In the genomic region with DNA sequence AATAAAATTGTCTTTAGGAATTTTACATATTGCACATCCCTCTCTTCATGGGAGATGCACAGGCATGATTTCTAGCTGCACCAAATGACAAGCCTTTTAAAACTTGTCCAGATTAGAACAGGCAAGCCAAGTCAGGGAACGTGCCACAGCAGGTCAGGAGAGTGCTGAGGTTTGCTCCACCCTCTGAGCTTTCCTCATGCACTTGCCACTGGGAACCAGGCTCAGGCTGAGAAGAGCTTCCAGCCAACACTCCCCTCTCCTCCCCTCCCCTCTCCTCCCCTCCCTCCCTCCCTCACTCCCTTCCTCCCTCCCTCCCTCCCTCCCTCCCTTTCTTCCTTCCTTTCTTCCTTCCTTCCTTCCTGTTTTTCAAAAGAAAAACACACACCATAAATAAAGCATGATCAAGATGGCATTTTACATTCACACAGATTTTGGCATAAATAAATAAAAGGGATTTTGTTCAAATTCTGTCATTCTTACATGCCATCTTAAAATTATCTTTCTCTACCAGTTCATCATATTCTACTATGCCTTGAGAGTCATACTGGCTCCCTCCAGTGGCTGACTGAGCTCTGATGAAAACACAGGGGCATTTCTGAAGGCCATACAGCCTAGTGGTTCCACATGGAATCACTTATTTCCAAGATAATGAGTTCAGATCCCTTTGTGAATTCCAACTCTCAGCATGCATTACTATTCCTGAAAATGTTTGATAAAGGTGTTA, we compare ENCODE assay signal across 10 cellular contexts.
DNase-seq lines count a peak whose midpoint lies in the region; ATAC-seq and TF ChIP-seq lines count a peak whose summit lies in the region.
"Had no signal": no experiment of that assay in that cellular context is flagged by ENCODE, and none has a peak within 500 bp of the region (broad histone marks: within the 10 kb centered on the region; RNA-seq: fewer than 3 reads in every experiment).

No MANE protein-coding gene starts in this region.

- H4K20me1 ChIP-seq in fibroblast of lung (ENCODE audit: control insufficient read depth, extremely low read depth, insufficient read depth, low read length) = no peaks in the 10 kb centered on the region

- CTCF ChIA-PET in Calu3 (lab: Charles Lee) = interaction anchor here (0.6 to 1.2 kb wide), 8 partner anchors 84 to 961 kb away, joined by 3 to 11 read pairs (median 6); no protein-coding TSS in a partner anchor

- DNase-seq in Calu3 (peak; percentile 69), HS-5 (ENCODE audit: low read depth) (peak; percentile 18), SJCRH30 (peak; percentile 46 to 69), fibroblast of lung (ENCODE audit: low read depth in 2 of 2) (peak; percentile 59 to 79), neural crest cell (ENCODE audit: low read depth, low spot score) (peak; percentile 41), occipital lobe (lab: John Stamatoyannopoulos, UW) (no peak), NCI-H2029 treated with DMSO at 0.1 percent for 48 hours (lab: John Stamatoyannopoulos, UW) (no peak)

- H3K79me2 ChIP-seq in fibroblast of lung (ENCODE audit: control insufficient read depth, insufficient read depth, low read length) = no peaks in the 10 kb centered on the region

- TF ChIP-seq CTCF in Calu3 (IDR thresholded peaks at IDR 0.05; ENCODE audit: unreplicated experiment) (peak; percentile 71), fibroblast of lung (conservative IDR thresholded peaks at IDR 0.05 in 1 of 2, IDR thresholded peaks at IDR 0.05 in 1 of 2; ENCODE audit: low read depth in 1 of 2, low read length in 2 of 2) (peak; percentile 88 to 96), neural crest cell (conservative IDR thresholded peaks at IDR 0.05) (peak; percentile 88)

- no peak overlapping the region for H3K27ac Mint-ChIP-seq in Calu3 (ENCODE audit: unreplicated experiment)
- H3K27ac Mint-ChIP-seq in neural crest cell (ENCODE audit: unreplicated experiment) = no peak overlapping the region
- H3K27ac Mint-ChIP-seq: T-helper 1 cell treated with Interleukin-12 subunit alpha and Interleukin-12 subunit beta and Interleukin-4 antibody, amounts not matched to agents 30 μg/mL and 1 μg/mL, for 36 hours had no signal

- H3K9me3 Mint-ChIP-seq in Calu3 (ENCODE audit: low read depth, unreplicated experiment) = no peaks in the 10 kb centered on the region
- peaks cover 2% of the 10 kb centered on the region for H3K9me3 Mint-ChIP-seq in neural crest cell
- H3K9me3 Mint-ChIP-seq: T-helper 1 cell treated with Interleukin-12 subunit alpha and Interleukin-12 subunit beta and Interleukin-4 antibody, amounts not matched to agents 30 μg/mL and 1 μg/mL, for 36 hours had no signal

- peaks cover 35% of the 10 kb centered on the region for H3K4me1 Mint-ChIP-seq in Calu3 (ENCODE audit: low read depth, unreplicated experiment)
- H3K4me1 Mint-ChIP-seq in neural crest cell = peaks cover 19% of the 10 kb centered on the region

- H3K9ac ChIP-seq in fibroblast of lung (ENCODE audit: insufficient read depth, low read length) = no peak overlapping the region

- H3K4me3 ChIP-seq in SJCRH30 (no peak overlapping the region), fibroblast of lung (replicated peaks in 1 of 4; ENCODE audit: control extremely low read depth in 1 of 4, insufficient read depth in 1 of 4, low read depth in 3 of 4, low read length in 4 of 4) (no peak overlapping the region)
- H3K4me3 ChIP-seq: skin epidermis had no signal

- H3K27ac ChIP-seq in SJCRH30 (no peak overlapping the region), fibroblast of lung (ENCODE audit: insufficient read depth, low read length) (no peak overlapping the region)

- no peaks in the 10 kb centered on the region for H3K36me3 ChIP-seq in SJCRH30
- H3K36me3 ChIP-seq in fibroblast of lung (ENCODE audit: control insufficient read depth, insufficient read depth, low read length) = no peaks in the 10 kb centered on the region

- no peak overlapping the region for H3K4me2 ChIP-seq in fibroblast of lung (ENCODE audit: extremely low read depth, insufficient read depth, low read length)

- no peaks in the 10 kb centered on the region for H3K27me3 Mint-ChIP-seq in Calu3 (ENCODE audit: unreplicated experiment)
- no peaks in the 10 kb centered on the region for H3K27me3 Mint-ChIP-seq in neural crest cell (ENCODE audit: low read depth)

- ATAC-seq in GM19043 (IDR thresholded peaks at IDR 0.05; ENCODE audit: low read depth, unreplicated experiment) = peak; percentile 79

- H3K4me3 Mint-ChIP-seq in Calu3 (ENCODE audit: low read depth, unreplicated experiment) (no peak overlapping the region), neural crest cell (no peak overlapping the region)
- H3K4me3 Mint-ChIP-seq: T-helper 1 cell treated with Interleukin-12 subunit alpha and Interleukin-12 subunit beta and Interleukin-4 antibody, amounts not matched to agents 30 μg/mL and 1 μg/mL, for 36 hours had no signal

- intact Hi-C loops in Calu3 (cut with micrococcal nuclease; ENCODE audit: unreplicated experiment) = loop anchor here (2.0 to 10.0 kb wide), 6 partner anchors 49 to 769 kb away; a partner anchor contains a TSS

- no peaks in the 10 kb centered on the region for H3K36me3 Mint-ChIP-seq in Calu3 (ENCODE audit: insufficient read depth, unreplicated experiment)
- no peaks in the 10 kb centered on the region for H3K36me3 Mint-ChIP-seq in neural crest cell (ENCODE audit: low read depth)

- H2AFZ ChIP-seq in fibroblast of lung (ENCODE audit: low read length) = no peak overlapping the region

- H3K27me3 ChIP-seq in SJCRH30 = no peaks in the 10 kb centered on the region
- H3K27me3 ChIP-seq in fibroblast of lung (ENCODE audit: control insufficient read depth, insufficient read depth, low read length) = no peaks in the 10 kb centered on the region

- H3K9me3 ChIP-seq in SJCRH30 (replicated peaks) (no peaks in the 10 kb centered on the region), fibroblast of lung (ENCODE audit: control insufficient read depth, insufficient read depth, low read depth, low read length) (no peaks in the 10 kb centered on the region)

- H3K4me1 ChIP-seq in SJCRH30 (no peaks in the 10 kb centered on the region), fibroblast of lung (ENCODE audit: control insufficient read depth, extremely low read depth, insufficient read depth, low read length) (no peaks in the 10 kb centered on the region)

- BruUV-seq in Calu3 (replicated peaks; lab: Mats Ljungman, UMichigan) = no TSS peak

Comparison
In these comparisons a context has a peak if more than half of its experiments do, and no peak if none do; other contexts are left out.
1. DNase-seq: peak in Calu3 (single experiment), HS-5 (single experiment), SJCRH30 (2 of 2), fibroblast of lung (2 of 2) and neural crest cell (single experiment); none in occipital lobe (single experiment) and NCI-H2029 treated with DMSO at 0.1 percent for 48 hours (single experiment).
2. Peak in every context shown above with its lines, with median percentiles within 50 percentile points of each other: CTCF ChIP-seq.